In the genomic region with DNA sequence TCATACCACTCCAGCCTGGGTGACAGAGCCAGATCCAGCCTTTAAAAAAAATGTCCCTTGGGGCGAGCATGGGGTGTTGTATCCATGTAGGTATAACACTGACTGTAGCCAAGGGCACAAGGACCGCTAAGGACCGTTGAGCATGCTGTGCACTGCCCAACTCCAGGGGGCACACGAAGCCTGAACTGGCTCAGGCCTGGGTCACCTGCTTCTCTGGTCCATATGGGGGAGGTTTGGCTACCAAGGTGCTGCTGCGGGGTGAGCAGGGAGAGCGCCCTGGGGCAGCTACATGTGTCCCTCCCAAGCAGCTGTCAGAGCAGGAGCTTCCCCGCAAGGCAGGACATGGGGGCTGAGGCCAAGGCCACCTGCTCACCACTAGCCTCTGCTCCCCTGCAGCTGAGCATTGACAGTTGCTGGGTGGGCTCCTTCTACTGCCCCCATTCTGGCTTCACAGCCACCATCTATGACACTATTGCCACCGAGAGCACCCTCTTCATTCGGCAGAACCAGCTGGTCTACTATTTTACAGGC, we compare ENCODE assay signal across 4 cellular contexts.
TF ChIP-seq lines count a peak whose summit lies in the region.

No MANE protein-coding gene starts in this region.

TF ChIP-seq in SK-N-SH treated with all-trans-retinoic acid at 6 μM for 48 hours, 23 proteins besides CTCF, POLR2A, EP300 and RAD21 (continues in another document):
- TF ChIP-seq, protein P1, sequence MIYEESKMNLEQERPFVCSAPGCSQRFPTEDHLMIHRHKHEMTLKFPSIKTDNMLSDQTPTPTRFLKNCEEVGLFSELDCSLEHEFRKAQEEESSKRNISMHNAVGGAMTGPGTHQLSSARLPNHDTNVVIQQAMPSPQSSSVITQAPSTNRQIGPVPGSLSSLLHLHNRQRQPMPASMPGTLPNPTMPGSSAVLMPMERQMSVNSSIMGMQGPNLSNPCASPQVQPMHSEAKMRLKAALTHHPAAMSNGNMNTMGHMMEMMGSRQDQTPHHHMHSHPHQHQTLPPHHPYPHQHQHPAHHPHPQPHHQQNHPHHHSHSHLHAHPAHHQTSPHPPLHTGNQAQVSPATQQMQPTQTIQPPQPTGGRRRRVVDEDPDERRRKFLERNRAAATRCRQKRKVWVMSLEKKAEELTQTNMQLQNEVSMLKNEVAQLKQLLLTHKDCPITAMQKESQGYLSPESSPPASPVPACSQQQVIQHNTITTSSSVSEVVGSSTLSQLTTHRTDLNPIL (CRISPR knock-in tag; IDR thresholded peaks at IDR 0.05; ENCODE audit: low read depth), result no peak
- TF ChIP-seq PPARA (CRISPR knock-in tag; IDR thresholded peaks at IDR 0.05; ENCODE audit: borderline replicate concordance) (no peak), BACH2 (CRISPR knock-in tag; IDR thresholded peaks at IDR 0.05; ENCODE audit: borderline replicate concordance) (no peak), ZFP3 (CRISPR knock-in tag; IDR thresholded peaks at IDR 0.05) (no peak), ZFP30 (CRISPR knock-in tag; IDR thresholded peaks at IDR 0.05) (no peak), ZNF565 (CRISPR knock-in tag; conservative IDR thresholded peaks at IDR 0.05; ENCODE audit: low read depth) (no peak), ESRRG (CRISPR knock-in tag; IDR thresholded peaks at IDR 0.05) (no peak), TCF4 (CRISPR knock-in tag; IDR thresholded peaks at IDR 0.05; ENCODE audit: borderline replicate concordance) (no peak)
- TF ChIP-seq, protein P2, sequence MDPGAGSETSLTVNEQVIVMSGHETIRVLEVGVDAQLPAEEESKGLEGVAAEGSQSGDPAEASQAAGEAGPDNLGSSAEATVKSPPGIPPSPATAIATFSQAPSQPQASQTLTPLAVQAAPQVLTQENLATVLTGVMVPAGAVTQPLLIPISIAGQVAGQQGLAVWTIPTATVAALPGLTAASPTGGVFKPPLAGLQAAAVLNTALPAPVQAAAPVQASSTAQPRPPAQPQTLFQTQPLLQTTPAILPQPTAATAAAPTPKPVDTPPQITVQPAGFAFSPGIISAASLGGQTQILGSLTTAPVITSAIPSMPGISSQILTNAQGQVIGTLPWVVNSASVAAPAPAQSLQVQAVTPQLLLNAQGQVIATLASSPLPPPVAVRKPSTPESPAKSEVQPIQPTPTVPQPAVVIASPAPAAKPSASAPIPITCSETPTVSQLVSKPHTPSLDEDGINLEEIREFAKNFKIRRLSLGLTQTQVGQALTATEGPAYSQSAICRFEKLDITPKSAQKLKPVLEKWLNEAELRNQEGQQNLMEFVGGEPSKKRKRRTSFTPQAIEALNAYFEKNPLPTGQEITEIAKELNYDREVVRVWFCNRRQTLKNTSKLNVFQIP (CRISPR knock-in tag; IDR thresholded peaks at IDR 0.05; ENCODE audit: borderline replicate concordance, low read depth), result no peak

TF ChIP-seq in SK-N-SH, 30 proteins besides CTCF, POLR2A, EP300 and RAD21 (continues in another document):
- TF ChIP-seq MAX (IDR thresholded peaks at IDR 0.05; ENCODE audit: low read depth) (no peak), FOSL2 (IDR thresholded peaks at IDR 0.05; ENCODE audit: borderline replicate concordance, low read depth) (no peak), JUND (IDR thresholded peaks at IDR 0.05) (no peak), REST (IDR thresholded peaks at IDR 0.05; ENCODE audit: low read depth, low read length) (no peak), FOXJ3 (CRISPR knock-in tag; IDR thresholded peaks at IDR 0.05) (no peak), ZBTB33 (IDR thresholded peaks at IDR 0.05; ENCODE audit: borderline replicate concordance, low read depth) (no peak), RXRA (IDR thresholded peaks at IDR 0.05; ENCODE audit: borderline replicate concordance, low read depth) (no peak), EZH2phosphoT487 (IDR thresholded peaks at IDR 0.05; ENCODE audit: borderline replicate concordance, low read depth) (no peak)

TF ChIP-seq in HCT116, 20 proteins besides CTCF, POLR2A, EP300 and RAD21:
- TF ChIP-seq CEBPB (IDR thresholded peaks at IDR 0.05; ENCODE audit: low read depth) (no peak), SP1 (IDR thresholded peaks at IDR 0.05; ENCODE audit: low read depth) (no peak)

TF ChIP-seq in H1, 55 proteins besides CTCF, POLR2A, EP300 and RAD21:
- TF ChIP-seq, protein P3, sequence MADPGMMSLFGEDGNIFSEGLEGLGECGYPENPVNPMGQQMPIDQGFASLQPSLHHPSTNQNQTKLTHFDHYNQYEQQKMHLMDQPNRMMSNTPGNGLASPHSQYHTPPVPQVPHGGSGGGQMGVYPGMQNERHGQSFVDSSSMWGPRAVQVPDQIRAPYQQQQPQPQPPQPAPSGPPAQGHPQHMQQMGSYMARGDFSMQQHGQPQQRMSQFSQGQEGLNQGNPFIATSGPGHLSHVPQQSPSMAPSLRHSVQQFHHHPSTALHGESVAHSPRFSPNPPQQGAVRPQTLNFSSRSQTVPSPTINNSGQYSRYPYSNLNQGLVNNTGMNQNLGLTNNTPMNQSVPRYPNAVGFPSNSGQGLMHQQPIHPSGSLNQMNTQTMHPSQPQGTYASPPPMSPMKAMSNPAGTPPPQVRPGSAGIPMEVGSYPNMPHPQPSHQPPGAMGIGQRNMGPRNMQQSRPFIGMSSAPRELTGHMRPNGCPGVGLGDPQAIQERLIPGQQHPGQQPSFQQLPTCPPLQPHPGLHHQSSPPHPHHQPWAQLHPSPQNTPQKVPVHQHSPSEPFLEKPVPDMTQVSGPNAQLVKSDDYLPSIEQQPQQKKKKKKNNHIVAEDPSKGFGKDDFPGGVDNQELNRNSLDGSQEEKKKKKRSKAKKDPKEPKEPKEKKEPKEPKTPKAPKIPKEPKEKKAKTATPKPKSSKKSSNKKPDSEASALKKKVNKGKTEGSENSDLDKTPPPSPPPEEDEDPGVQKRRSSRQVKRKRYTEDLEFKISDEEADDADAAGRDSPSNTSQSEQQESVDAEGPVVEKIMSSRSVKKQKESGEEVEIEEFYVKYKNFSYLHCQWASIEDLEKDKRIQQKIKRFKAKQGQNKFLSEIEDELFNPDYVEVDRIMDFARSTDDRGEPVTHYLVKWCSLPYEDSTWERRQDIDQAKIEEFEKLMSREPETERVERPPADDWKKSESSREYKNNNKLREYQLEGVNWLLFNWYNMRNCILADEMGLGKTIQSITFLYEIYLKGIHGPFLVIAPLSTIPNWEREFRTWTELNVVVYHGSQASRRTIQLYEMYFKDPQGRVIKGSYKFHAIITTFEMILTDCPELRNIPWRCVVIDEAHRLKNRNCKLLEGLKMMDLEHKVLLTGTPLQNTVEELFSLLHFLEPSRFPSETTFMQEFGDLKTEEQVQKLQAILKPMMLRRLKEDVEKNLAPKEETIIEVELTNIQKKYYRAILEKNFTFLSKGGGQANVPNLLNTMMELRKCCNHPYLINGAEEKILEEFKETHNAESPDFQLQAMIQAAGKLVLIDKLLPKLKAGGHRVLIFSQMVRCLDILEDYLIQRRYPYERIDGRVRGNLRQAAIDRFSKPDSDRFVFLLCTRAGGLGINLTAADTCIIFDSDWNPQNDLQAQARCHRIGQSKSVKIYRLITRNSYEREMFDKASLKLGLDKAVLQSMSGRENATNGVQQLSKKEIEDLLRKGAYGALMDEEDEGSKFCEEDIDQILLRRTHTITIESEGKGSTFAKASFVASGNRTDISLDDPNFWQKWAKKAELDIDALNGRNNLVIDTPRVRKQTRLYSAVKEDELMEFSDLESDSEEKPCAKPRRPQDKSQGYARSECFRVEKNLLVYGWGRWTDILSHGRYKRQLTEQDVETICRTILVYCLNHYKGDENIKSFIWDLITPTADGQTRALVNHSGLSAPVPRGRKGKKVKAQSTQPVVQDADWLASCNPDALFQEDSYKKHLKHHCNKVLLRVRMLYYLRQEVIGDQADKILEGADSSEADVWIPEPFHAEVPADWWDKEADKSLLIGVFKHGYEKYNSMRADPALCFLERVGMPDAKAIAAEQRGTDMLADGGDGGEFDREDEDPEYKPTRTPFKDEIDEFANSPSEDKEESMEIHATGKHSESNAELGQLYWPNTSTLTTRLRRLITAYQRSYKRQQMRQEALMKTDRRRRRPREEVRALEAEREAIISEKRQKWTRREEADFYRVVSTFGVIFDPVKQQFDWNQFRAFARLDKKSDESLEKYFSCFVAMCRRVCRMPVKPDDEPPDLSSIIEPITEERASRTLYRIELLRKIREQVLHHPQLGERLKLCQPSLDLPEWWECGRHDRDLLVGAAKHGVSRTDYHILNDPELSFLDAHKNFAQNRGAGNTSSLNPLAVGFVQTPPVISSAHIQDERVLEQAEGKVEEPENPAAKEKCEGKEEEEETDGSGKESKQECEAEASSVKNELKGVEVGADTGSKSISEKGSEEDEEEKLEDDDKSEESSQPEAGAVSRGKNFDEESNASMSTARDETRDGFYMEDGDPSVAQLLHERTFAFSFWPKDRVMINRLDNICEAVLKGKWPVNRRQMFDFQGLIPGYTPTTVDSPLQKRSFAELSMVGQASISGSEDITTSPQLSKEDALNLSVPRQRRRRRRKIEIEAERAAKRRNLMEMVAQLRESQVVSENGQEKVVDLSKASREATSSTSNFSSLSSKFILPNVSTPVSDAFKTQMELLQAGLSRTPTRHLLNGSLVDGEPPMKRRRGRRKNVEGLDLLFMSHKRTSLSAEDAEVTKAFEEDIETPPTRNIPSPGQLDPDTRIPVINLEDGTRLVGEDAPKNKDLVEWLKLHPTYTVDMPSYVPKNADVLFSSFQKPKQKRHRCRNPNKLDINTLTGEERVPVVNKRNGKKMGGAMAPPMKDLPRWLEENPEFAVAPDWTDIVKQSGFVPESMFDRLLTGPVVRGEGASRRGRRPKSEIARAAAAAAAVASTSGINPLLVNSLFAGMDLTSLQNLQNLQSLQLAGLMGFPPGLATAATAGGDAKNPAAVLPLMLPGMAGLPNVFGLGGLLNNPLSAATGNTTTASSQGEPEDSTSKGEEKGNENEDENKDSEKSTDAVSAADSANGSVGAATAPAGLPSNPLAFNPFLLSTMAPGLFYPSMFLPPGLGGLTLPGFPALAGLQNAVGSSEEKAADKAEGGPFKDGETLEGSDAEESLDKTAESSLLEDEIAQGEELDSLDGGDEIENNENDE (IDR thresholded peaks at IDR 0.05; ENCODE audit: insufficient replicate concordance, low read length), result no peak
- no peak for TF ChIP-seq USF2 (IDR thresholded peaks at IDR 0.05; ENCODE audit: low read length)
- no peak for TF ChIP-seq TEAD4 (IDR thresholded peaks at IDR 0.05; ENCODE audit: low read depth, low read length)
- TF ChIP-seq, protein P4, sequence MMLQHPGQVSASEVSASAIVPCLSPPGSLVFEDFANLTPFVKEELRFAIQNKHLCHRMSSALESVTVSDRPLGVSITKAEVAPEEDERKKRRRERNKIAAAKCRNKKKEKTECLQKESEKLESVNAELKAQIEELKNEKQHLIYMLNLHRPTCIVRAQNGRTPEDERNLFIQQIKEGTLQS (IDR thresholded peaks at IDR 0.05; ENCODE audit: insufficient read depth, low read depth, low read length), result no peak
- TF ChIP-seq RBBP5 (IDR thresholded peaks at IDR 0.05; ENCODE audit: borderline replicate concordance, low read depth, low read length), result no peak
